In genomic region chr12:29146201-29146600, GRCh38 we compare ENCODE assay signal across 2 cellular contexts.
TF ChIP-seq lines count a peak whose summit lies in the region.

No MANE protein-coding gene starts in this region.

TF ChIP-seq in GM23338, 12 proteins besides CTCF, POLR2A, EP300 and RAD21 (continued from another document):
- TF ChIP-seq STAT1 (IDR thresholded peaks at IDR 0.05; ENCODE audit: unreplicated experiment) (no peak), ETS1 (IDR thresholded peaks at IDR 0.05) (no peak), NANOG (IDR thresholded peaks at IDR 0.05; ENCODE audit: borderline replicate concordance) (no peak), REST (IDR thresholded peaks at IDR 0.05; ENCODE audit: unreplicated experiment) (no peak)

TF ChIP-seq in K562, 482 proteins besides CTCF, POLR2A, EP300 and RAD21 (continued from another document):
- TF ChIP-seq, protein P1, sequence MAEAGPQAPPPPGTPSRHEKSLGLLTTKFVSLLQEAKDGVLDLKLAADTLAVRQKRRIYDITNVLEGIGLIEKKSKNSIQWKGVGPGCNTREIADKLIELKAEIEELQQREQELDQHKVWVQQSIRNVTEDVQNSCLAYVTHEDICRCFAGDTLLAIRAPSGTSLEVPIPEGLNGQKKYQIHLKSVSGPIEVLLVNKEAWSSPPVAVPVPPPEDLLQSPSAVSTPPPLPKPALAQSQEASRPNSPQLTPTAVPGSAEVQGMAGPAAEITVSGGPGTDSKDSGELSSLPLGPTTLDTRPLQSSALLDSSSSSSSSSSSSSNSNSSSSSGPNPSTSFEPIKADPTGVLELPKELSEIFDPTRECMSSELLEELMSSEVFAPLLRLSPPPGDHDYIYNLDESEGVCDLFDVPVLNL (CRISPR knock-in tag; IDR thresholded peaks at IDR 0.05; ENCODE audit: low read depth): no peak
- TF ChIP-seq, protein P2, sequence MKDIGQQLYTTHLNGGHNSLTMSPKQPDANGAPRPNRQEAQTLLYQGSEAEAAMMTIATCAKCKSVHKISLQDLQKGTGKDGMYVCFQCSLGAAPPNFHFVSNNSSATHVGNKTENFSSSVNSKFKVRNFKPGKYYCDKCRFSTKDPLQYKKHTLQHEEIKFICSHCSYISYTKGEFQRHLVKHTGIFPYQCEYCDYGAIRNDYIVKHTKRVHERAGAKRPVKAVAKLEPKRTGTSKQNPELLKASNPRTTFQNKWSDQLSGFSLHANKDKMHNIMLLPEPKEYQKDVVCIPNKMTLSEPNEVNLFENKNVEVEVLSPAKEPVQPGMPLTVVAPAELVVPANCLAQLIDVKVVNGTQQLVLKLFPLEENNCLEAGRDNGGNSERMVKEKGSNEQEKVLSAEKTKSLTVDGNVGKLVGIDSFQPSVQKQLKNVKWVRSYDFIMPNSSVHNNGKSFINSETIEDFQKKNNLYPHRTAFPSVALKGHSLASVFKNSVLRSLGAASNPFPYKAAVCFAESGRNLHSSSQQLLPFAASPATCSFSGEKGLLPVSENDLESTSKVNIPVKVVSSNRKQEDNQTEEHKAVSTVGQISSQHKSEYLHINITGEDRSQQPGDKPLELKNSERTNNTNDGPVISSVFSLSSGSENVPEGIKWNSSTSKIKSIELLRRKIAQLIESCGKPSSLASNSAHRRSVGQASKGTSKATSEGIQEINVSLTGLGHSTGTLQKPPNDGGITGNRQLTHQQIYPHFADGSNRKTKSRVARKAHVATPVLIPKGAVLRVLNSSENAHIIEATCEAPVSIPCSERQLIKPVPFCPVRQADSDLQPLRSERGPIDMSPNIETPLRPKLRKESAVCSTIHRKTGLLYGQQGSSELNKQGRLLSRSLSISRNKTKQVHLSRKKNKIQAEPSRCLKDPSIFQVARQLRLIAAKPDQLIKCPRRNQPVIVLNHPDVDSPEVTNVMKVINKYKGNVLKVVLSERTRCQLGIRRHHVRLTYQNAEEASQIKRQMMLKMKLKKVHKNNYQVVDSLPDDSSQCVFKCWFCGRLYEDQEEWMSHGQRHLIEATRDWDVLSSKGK (CRISPR knock-in tag; IDR thresholded peaks at IDR 0.05): no peak
- no peak for TF ChIP-seq MXI1 (IDR thresholded peaks at IDR 0.05; ENCODE audit: low read depth, low read length)
- no peak for TF ChIP-seq RNF219 (CRISPR knock-in tag; IDR thresholded peaks at IDR 0.05)
- no peak for TF ChIP-seq TOE1 (IDR thresholded peaks at IDR 0.05; ENCODE audit: borderline replicate concordance)
- TF ChIP-seq TOE1 (CRISPR knock-in tag; IDR thresholded peaks at IDR 0.05; ENCODE audit: borderline replicate concordance, low read depth): no peak
